In the genomic region with DNA sequence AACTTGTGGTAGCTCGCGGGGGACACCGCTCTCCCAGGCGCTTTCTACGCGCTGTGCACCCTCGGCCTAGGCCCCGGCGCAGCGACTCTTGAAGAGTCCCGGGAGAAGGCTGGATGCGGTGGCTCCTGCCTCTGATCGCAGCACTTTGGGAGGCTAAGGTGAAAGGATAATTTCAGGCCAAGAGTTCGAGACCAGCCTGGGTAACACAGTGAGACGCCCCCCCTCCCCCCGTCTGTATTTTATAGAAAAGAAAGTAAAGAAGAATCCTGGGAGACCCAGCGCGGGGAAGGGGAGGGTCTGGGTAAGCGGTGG, we compare ENCODE assay signal across 9 cellular contexts. TPM values are rescaled to one million over a fixed set of nuclear protein-coding genes. Genes with fewer than 3 reads are reported as not detected.
DNase-seq lines count a peak whose midpoint lies in the region; ATAC-seq, FAIRE-seq and TF ChIP-seq lines count a peak whose summit lies in the region.
"Had no signal": no experiment of that assay in that cellular context is flagged by ENCODE, and none has a peak within 500 bp of the region (broad histone marks: within the 10 kb centered on the region; RNA-seq: fewer than 3 reads in every experiment).

No MANE protein-coding gene starts in this region.

- no peaks in the 10 kb centered on the region for H3K9me3 Mint-ChIP-seq in natural killer cell

- WGBS in ectodermal cell, 2 experiments = 5 to 7% methylated on average over 14 to 19 of the region's 19 CpGs

- H3K27ac Mint-ChIP-seq in natural killer cell = no peak overlapping the region

- H3K9me3 ChIP-seq in ectodermal cell (ENCODE audit: control insufficient read depth, low read length) (no peaks in the 10 kb centered on the region), kidney (ENCODE audit: control insufficient read depth in 1 of 2, low read length in 2 of 2) (no peaks in the 10 kb centered on the region)

- intact Hi-C loops in natural killer cell (cut with micrococcal nuclease) = no loop called here
- intact Hi-C loops in kidney (cut with DNase I) = no loop called here

- H3K36me3 ChIP-seq in ectodermal cell (ENCODE audit: control insufficient read depth, insufficient read depth, low read length) (no peaks in the 10 kb centered on the region), kidney (ENCODE audit: control insufficient read depth in 1 of 2, insufficient read depth in 2 of 2, low read length in 2 of 2) (no peaks in the 10 kb centered on the region)

- peaks cover 10% of the 10 kb centered on the region for H3K4me1 ChIP-seq in ectodermal cell (ENCODE audit: control insufficient read depth, insufficient read depth, low read length)
- peaks cover 0 to 5% of the 10 kb centered on the region in 2 donors for H3K4me1 ChIP-seq in kidney (ENCODE audit: control insufficient read depth in 1 of 2, insufficient read depth in 1 of 2, low read depth in 1 of 2, low read length in 2 of 2)

- H3K36me3 Mint-ChIP-seq in natural killer cell = no peaks in the 10 kb centered on the region

- TF ChIP-seq CTCF in AG09309 (IDR thresholded peaks at IDR 0.05; ENCODE audit: control insufficient read depth, insufficient read depth, low read depth, low read length, missing control alignments) = no peak
- no peak for TF ChIP-seq CTCF in NB4 (IDR thresholded peaks at IDR 0.05; ENCODE audit: low read depth, low read length)
- no peak for TF ChIP-seq CTCF in natural killer cell (IDR thresholded peaks at IDR 0.05)
- no peak for TF ChIP-seq CTCF in kidney (IDR thresholded peaks at IDR 0.05; ENCODE audit: borderline replicate concordance, extremely low read depth, insufficient read depth)

- H3K27me3 Mint-ChIP-seq in natural killer cell (ENCODE audit: low read depth in 2 of 2) = peaks cover 31 to 32% of the 10 kb centered on the region in 2 donors

- TF ChIP-seq POLR2A in NB4 (IDR thresholded peaks at IDR 0.05; ENCODE audit: extremely low read depth, insufficient read length) = no peak

- peaks cover 39% of the 10 kb centered on the region for H3K27me3 ChIP-seq in ectodermal cell (ENCODE audit: control insufficient read depth, insufficient read depth, low read length, poor library complexity, severe bottlenecking)

- H3K9ac ChIP-seq in kidney (ENCODE audit: low read length in 2 of 2) = peak overlapping the region in 1 of 2 donors; percentile 13

- FAIRE-seq in kidney (lab: Jason Lieb, UNC) = no peak

- H3K27ac ChIP-seq in ectodermal cell (ENCODE audit: insufficient read depth, low read depth, low read length, poor library complexity, severe bottlenecking) (no peak overlapping the region), kidney (ENCODE audit: low read depth in 2 of 2, low read length in 2 of 2) (peak overlapping the region in 1 of 2 donors; percentile 76)

- H3K4me1 Mint-ChIP-seq in natural killer cell = peaks cover 9 to 15% of the 10 kb centered on the region in 2 donors

- peak overlapping the region; percentile 80 for H3K4me3 Mint-ChIP-seq in natural killer cell

- ATAC-seq in natural killer cell (no peak), GM18870 (IDR thresholded peaks at IDR 0.05; ENCODE audit: unreplicated experiment) (no peak)

- H3K4me3 ChIP-seq in AG09309 (ENCODE audit: control insufficient read depth, low read depth, low read length) (peak overlapping the region; percentile 47), NB4 (ENCODE audit: low read depth, low read length) (peak overlapping the region; percentile 34), ectodermal cell (ENCODE audit: insufficient read depth, low read depth, low read length) (peak overlapping the region; percentile 36), kidney (ENCODE audit: low read length in 2 of 2) (peak overlapping the region in 1 of 2 donors; percentile 73)

- DNase-seq in AG09309 (ENCODE audit: low read depth) (no peak), NB4 (ENCODE audit: low read depth) (peak; percentile 54), natural killer cell (no peak), kidney (no peak), cerebellar nuclear complex (lab: John Stamatoyannopoulos, UW) (no peak)
- DNase-seq in NK-92 treated with Interleukin-12 subunit alpha and Interleukin-12 subunit beta, amount 100 ng/mL, for 24 hours (lab: John Stamatoyannopoulos, UW) = no peak
- DNase-seq: NCI-H1048 had no signal

RNA-seq across cellular contexts. Expression of a gene that starts 0.4 kb away (rescaled TPM):
- polyA plus RNA-seq in ectodermal cell (2013, experiment 1 of 4) = 0.57 TPM
- polyA plus RNA-seq in ectodermal cell (2013, experiment 2 of 4) = 0.96 TPM
- polyA plus RNA-seq in ectodermal cell (2013, experiment 3 of 4) = 1.3 TPM
- polyA plus RNA-seq in ectodermal cell (2013, experiment 4 of 4) = 1.7 TPM
- not detected for total RNA-seq in natural killer cell
- total RNA-seq in kidney = 64.4 TPM
- 83.8 TPM for polyA plus RNA-seq in kidney (ENCODE audit: insufficient read depth, low read depth, low replicate concordance)

RNA-seq across cellular contexts. Expression of a gene that starts 39.8 kb away (rescaled TPM):
- 35.2 TPM for polyA plus RNA-seq in ectodermal cell (2013, experiment 1 of 4)
- 30.9 TPM for polyA plus RNA-seq in ectodermal cell (2013, experiment 2 of 4)
- polyA plus RNA-seq in ectodermal cell (2013, experiment 3 of 4) = 31.1 TPM
- polyA plus RNA-seq in ectodermal cell (2013, experiment 4 of 4) = 39.2 TPM
- total RNA-seq in natural killer cell = 10 to 100 TPM; 36.5 to 44.4 (median 43.7) TPM
- total RNA-seq in kidney = 61.5 TPM
- 53.9 TPM for polyA plus RNA-seq in kidney (ENCODE audit: insufficient read depth, low read depth, low replicate concordance)

Comparison
In these comparisons a context has a peak if more than half of its experiments do, and no peak if none do; other contexts are left out.
1. RNA of a gene that starts 0.4 kb away (total RNA-seq): 64.4 TPM in kidney (single experiment); not detected in natural killer cell; every median in the first group is over 10 times any median in the second.